Comparison of ENCODE assay signal across 9 cellular contexts in the genomic region with DNA sequence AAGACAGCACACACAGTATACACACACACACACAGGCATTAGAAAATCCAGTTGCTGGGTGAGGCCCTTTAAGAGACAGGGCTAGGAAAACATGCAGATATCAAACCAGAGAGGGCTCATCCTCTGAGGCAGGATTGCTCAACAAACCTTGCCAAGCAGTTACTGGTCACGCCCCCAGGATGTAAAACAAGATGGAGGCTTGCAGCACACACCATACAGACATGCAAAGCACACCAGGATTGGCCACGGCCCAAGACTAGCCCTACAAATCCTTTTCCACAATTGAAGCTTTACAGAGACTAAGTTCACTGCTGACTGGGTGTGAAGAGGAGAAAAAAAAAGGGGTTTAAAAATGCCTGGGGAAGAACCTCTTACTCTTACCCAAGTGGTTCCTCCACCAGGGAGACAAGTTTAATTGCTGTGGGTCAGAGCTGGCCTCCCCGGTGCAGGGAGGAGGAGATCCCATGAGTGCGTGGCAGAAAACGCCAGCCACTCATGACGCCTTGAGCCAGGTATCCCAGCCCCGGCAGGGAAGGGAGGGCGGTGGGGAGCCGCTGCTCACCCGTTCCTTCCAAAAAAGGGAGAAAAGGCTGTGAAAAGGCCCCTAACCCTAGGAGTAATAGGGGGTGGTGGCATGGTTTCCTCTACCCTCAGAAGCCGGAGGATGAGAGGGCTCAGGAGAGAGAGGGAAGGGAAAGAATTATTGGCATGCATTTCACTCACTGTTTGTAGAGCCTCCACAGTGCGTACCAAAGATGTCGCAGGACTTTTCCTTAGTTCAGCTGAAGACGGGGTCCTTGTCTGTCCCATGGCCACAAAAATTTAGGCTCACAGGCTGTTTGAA.
DNase-seq lines count a peak whose midpoint lies in the region; TF ChIP-seq lines count a peak whose summit lies in the region.
"Had no signal": no experiment of that assay in that cellular context is flagged by ENCODE, and none has a peak within 500 bp of the region (broad histone marks: within the 10 kb centered on the region; RNA-seq: fewer than 3 reads in every experiment).

No MANE protein-coding gene starts in this region.

- peak overlapping the region; percentile 89 for H3K27ac ChIP-seq in SK-N-MC
- H3K27ac ChIP-seq in testis: no peak overlapping the region

- intact Hi-C loops in testis (cut with DNase I; ENCODE audit: low total_unique reads) (no loop called here), posterior vena cava (cut with DNase I) (no loop called here)

- H3K36me3 ChIP-seq in SK-N-MC (ENCODE audit: insufficient read depth, low read length) (peaks cover 6% of the 10 kb centered on the region; the same call in 1 of the 2 replicates), testis (ENCODE audit: low read depth, missing control alignments) (no peaks in the 10 kb centered on the region)

- H3K9me3 ChIP-seq in SK-N-MC (ENCODE audit: low read depth, low read length) (no peaks in the 10 kb centered on the region), testis (no peaks in the 10 kb centered on the region)

- peak overlapping the region; percentile 77 for H3K9ac ChIP-seq in SK-N-MC (ENCODE audit: insufficient read length)

- no peaks in the 10 kb centered on the region for H3K4me1 ChIP-seq in testis

- WGBS in testis, 2 donors: 67 to 71% methylated on average over 14 of the region's 14 CpGs

- H3K4me3 ChIP-seq in SK-N-MC: peak overlapping the region; percentile 87
- peak overlapping the region; percentile 47 for H3K4me3 ChIP-seq in iPS-11a (ENCODE audit: low read depth, low read length)
- H3K4me3 ChIP-seq in testis: peak overlapping the region in 1 of 2 donors; percentile 15

- DNase-seq in HuH-7.5 (ENCODE audit: low spot score) (peak; percentile 20), SK-N-MC (ENCODE audit: low read depth, low spot score) (peak; percentile 66), testis (peak; percentile 29), posterior vena cava (ENCODE audit: low spot score) (no peak), occipital lobe (lab: John Stamatoyannopoulos, UW) (no peak), midbrain (lab: John Stamatoyannopoulos, UW) (no peak), AG08396 (ENCODE audit: low spot score) (no peak)
- DNase-seq: NCI-H524 treated with DMSO at 0.1 percent for 48 hours had no signal

- TF ChIP-seq CTCF in testis (IDR thresholded peaks at IDR 0.05): no peak

- H3K27me3 ChIP-seq in testis: no peaks in the 10 kb centered on the region

- no peak for TF ChIP-seq POLR2A in testis (IDR thresholded peaks at IDR 0.05)

Comparison
In these comparisons a context has a peak if more than half of its experiments do, and no peak if none do; other contexts are left out.
1. DNase-seq: peak in HuH-7.5 (single experiment), SK-N-MC (single experiment) and testis (single experiment); none in posterior vena cava (single experiment), occipital lobe (single experiment), midbrain (single experiment) and AG08396 (single experiment).